Comparison of ENCODE assay signal across 30 cellular contexts in the genomic region with DNA sequence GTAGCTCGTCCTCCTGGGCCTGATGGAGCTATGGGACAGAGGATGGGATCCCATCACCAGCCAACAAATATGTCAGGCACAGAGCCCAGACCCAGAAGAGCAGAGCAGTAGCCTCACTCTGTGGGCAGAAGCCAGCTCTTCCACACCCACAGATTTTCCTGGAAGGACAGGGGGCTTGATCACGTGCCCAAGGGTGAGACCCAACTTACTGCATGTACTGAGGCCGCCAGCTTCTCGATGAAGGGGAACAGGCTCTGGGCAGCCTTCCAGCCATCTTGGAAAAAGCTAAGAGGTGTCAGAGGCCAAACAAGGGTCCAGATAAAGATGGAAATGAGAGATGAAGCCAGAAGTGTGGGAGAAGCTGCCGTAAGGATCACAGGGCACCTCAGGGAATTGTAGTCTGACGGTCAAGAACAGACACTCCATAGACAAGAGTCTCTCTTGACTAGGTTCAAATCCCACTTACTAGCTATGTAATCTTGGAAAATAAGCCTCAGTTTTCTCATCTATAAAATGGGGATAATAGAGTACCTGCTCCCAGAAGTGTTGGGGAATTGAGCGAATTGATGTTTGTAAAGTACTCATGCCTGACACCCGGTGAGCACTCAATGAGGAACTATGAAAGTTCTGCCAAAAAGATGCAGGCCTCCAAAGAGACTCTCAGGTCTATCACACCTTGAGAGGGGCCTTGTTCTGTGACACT. TPM values are rescaled to one million over a fixed set of nuclear protein-coding genes. Genes with fewer than 3 reads are reported as not detected.
"Had no signal": no experiment of that assay in that cellular context is flagged by ENCODE, and none has a peak within 500 bp of the region (broad histone marks: within the 10 kb centered on the region; RNA-seq: fewer than 3 reads in every experiment).

No MANE protein-coding gene starts in this region.

- H3K27ac Mint-ChIP-seq: dendritic cell treated with granulocyte-macrophage colony-stimulating factor and Interleukin-4, amounts not matched to agents 40 ng/mL and 50 ng/mL, for 4 days; endodermal cell; mesothelial cell of epicardium; naive B cell; natural killer cell treated with Interleukin-12 subunit alpha and Interleukin-12 subunit beta and Interleukin-15 and Interleukin-18, amount 100 ng/mL, for 72 hours; type B pancreatic cell had no signal

- H3K4me2 ChIP-seq: smooth muscle cell had no signal

- FAIRE-seq: islet of Langerhans had no signal

- H3K27me3 Mint-ChIP-seq: type B pancreatic cell had no signal

- H3K36me3 ChIP-seq: colonic mucosa had no signal

- H3K4me3 Mint-ChIP-seq: dendritic cell treated with granulocyte-macrophage colony-stimulating factor and Interleukin-4, amounts not matched to agents 40 ng/mL and 50 ng/mL, for 4 days; endodermal cell; mesothelial cell of epicardium; naive B cell; natural killer cell treated with Interleukin-12 subunit alpha and Interleukin-12 subunit beta and Interleukin-15 and Interleukin-18, amount 100 ng/mL, for 72 hours; neural crest cell; type B pancreatic cell had no signal

- H3K27me3 ChIP-seq: colonic mucosa, heart right ventricle, stomach, tibial artery had no signal

- H3K4me3 ChIP-seq: colonic mucosa, heart right ventricle, lung, mucosa of descending colon, psoas muscle, smooth muscle cell, stomach, tibial artery had no signal

- H3K9me3 ChIP-seq: colonic mucosa, heart right ventricle, mucosa of descending colon, psoas muscle, stomach, tibial artery had no signal

- ATAC-seq: esophagus mucosa, left colon, mucosa of descending colon, psoas muscle, sciatic nerve had no signal

- H3K9me3 Mint-ChIP-seq: dendritic cell treated with granulocyte-macrophage colony-stimulating factor and Interleukin-4, amounts not matched to agents 40 ng/mL and 50 ng/mL, for 4 days; endodermal cell; mesothelial cell of epicardium; naive B cell; natural killer cell treated with Interleukin-12 subunit alpha and Interleukin-12 subunit beta and Interleukin-15 and Interleukin-18, amount 100 ng/mL, for 72 hours; neural crest cell; type B pancreatic cell had no signal

- H3K4me1 Mint-ChIP-seq: endodermal cell, mesothelial cell of epicardium, neural crest cell had no signal

- H3K4me1 ChIP-seq: psoas muscle had no signal

- H3K27ac ChIP-seq: colonic mucosa, epithelial cell of prostate, heart right ventricle, psoas muscle, stomach, tibial artery had no signal

- DNase-seq: colonic mucosa; effector CD8-positive, alpha-beta T cell; endodermal cell; foreskin melanocyte; glutamatergic neuron; heart right ventricle; hippocampal formation; left colon; mesenchymal stem cell; mucosa of descending colon; naive B cell; stimulated activated CD4-positive, alpha-beta T cell treated with anti-CD3 and anti-CD28 coated beads, Interleukin-12 subunit alpha, Interleukin-12 subunit beta, amount 100 ng/mL, for 4 hours; stimulated activated CD4-positive, alpha-beta T cell treated with anti-CD3 and anti-CD28 coated beads, Interleukin-1b, Interleukin-23, amount 100 ng/mL, for 48 hours; stimulated activated CD4-positive, alpha-beta T cell treated with anti-CD3 and anti-CD28 coated beads, Interleukin-4, amount 100 ng/mL, for 1 hour; stimulated activated CD8-positive, alpha-beta memory T cell treated with anti-CD3 and anti-CD28 coated beads, Interleukin-4, amount 100 ng/mL, for 48 hours; stimulated activated naive CD4-positive, alpha-beta T cell treated with Interleukin-2 at 50 U/mL for 16 hours; stomach; tibial artery had no signal

- H3K36me3 Mint-ChIP-seq: naive B cell; natural killer cell treated with Interleukin-12 subunit alpha and Interleukin-12 subunit beta and Interleukin-15 and Interleukin-18, amount 100 ng/mL, for 72 hours had no signal

RNA-seq across cellular contexts. Expression of gene ASAP3, which starts 42.4 kb away (rescaled TPM):
- total RNA-seq: natural killer cell treated with Interleukin-12 subunit alpha and Interleukin-12 subunit beta and Interleukin-15 and Interleukin-18, amount 100 ng/mL, for 72 hours had no signal
